15 cellular contexts compared by ENCODE assay signal in genomic region chr6:33935439-33936080, GRCh38.
DNase-seq lines count a peak whose midpoint lies in the region.
"Had no signal": no experiment of that assay in that cellular context is flagged by ENCODE, and none has a peak within 500 bp of the region (broad histone marks: within the 10 kb centered on the region; RNA-seq: fewer than 3 reads in every experiment).

No MANE protein-coding gene starts in this region.

- peak; percentile 36 for DNase-seq in NCI-H1092 treated with DMSO at 0.1 percent for 48 hours (lab: John Stamatoyannopoulos, UW)
- DNase-seq in NCI-H1092 (lab: John Stamatoyannopoulos, UW), result no peak
- DNase-seq in NCI-H2171 (lab: John Stamatoyannopoulos, UW), result peak; percentile 79
- DNase-seq in SHP77 (lab: John Stamatoyannopoulos, UW), result peak; percentile 15 to 57
- DNase-seq in posterior vena cava (ENCODE audit: low spot score), result peak; percentile 79
- DNase-seq in epidermal melanocyte (ENCODE audit: insufficient read length, low spot score), result no peak
- DNase-seq in glomerular visceral epithelial cell (ENCODE audit: extremely low spot score), result no peak
- no peak for DNase-seq in OCI-M2 (lab: John Stamatoyannopoulos, UW; ENCODE audit: unreplicated experiment)
- DNase-seq: activated CD4-positive, CD25-positive, alpha-beta regulatory T cell treated with anti-CD3 and anti-CD28 coated beads, Interleukin-2, amount 50 U/mL, for 72 hours; activated naive CD8-positive, alpha-beta T cell treated with anti-CD3 and anti-CD28 coated beads, Interleukin-2, amount 50 U/mL, for 24 hours; brain microvascular endothelial cell; hypothalamus; naive B cell; NCI-H345; PC-9 had no signal

- intact Hi-C loops in posterior vena cava (cut with DNase I), result no loop called here

Comparison
In these comparisons a context has a peak if more than half of its experiments do, and no peak if none do; other contexts are left out.
1. DNase-seq: peak in NCI-H1092 treated with DMSO at 0.1 percent for 48 hours (single experiment), NCI-H2171 (single experiment), SHP77 (2 of 2) and posterior vena cava (single experiment); none in NCI-H1092 (single experiment), epidermal melanocyte (single experiment), glomerular visceral epithelial cell (single experiment) and OCI-M2 (single experiment).